Comparison of ENCODE assay signal across 35 cellular contexts in the genomic region with DNA sequence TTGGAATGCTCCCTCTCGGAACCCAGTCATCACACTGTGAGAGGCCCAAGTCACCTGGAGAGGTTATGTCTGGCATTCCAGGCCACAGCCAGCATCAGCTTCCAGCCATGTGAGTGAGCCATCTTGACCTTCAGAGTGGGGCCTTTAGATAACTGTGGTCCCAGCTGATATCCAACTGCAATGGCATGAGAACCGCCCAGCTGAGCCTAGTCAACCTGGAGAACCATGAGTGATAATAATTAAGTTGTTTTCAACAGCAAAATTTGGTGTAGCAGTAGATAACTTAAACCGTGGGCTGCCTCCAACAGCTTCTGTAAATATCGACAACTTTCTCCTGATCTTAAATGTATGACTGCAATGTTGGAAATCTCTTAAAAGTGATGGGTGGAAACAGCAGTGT. TPM values are rescaled to one million over a fixed set of nuclear protein-coding genes. Genes with fewer than 3 reads are reported as not detected.
"Had no signal": no experiment of that assay in that cellular context is flagged by ENCODE, and none has a peak within 500 bp of the region (broad histone marks: within the 10 kb centered on the region; RNA-seq: fewer than 3 reads in every experiment).

No MANE protein-coding gene starts in this region.

- H3K27me3 ChIP-seq: suprapubic skin, testis, tibial artery, transverse colon, upper lobe of right lung, uterus had no signal

- H3K4me2 ChIP-seq: smooth muscle cell had no signal

- H3K4me3 Mint-ChIP-seq: naive B cell; naive thymus-derived CD8-positive, alpha-beta T cell; natural killer cell treated with Interleukin-12 subunit alpha and Interleukin-12 subunit beta and Interleukin-15 and Interleukin-18, amount 100 ng/mL, for 72 hours; nephron progenitor cell; neural crest cell; stimulated activated memory B cell treated with anti-CD40 and anti-IgM and Interleukin-4, amounts not matched to agents 10 μg/mL and 1 μg/mL and 100 μg/mL, for 72 hours; stimulated activated naive CD8-positive, alpha-beta T cell treated with anti-CD3 and anti-CD28 coated beads, Interleukin-15, amount 100 ng/mL, for 72 hours; type B pancreatic cell had no signal

- H3K36me3 Mint-ChIP-seq: naive B cell; natural killer cell treated with Interleukin-12 subunit alpha and Interleukin-12 subunit beta and Interleukin-15 and Interleukin-18, amount 100 ng/mL, for 72 hours; type B pancreatic cell had no signal

- H3K9me3 Mint-ChIP-seq: naive B cell; naive thymus-derived CD8-positive, alpha-beta T cell; natural killer cell treated with Interleukin-12 subunit alpha and Interleukin-12 subunit beta and Interleukin-15 and Interleukin-18, amount 100 ng/mL, for 72 hours; stimulated activated naive CD8-positive, alpha-beta T cell treated with anti-CD3 and anti-CD28 coated beads, Interleukin-15, amount 100 ng/mL, for 72 hours; type B pancreatic cell had no signal

- H3K9me3 ChIP-seq: neutrophil, pancreas, prostate gland, spleen, suprapubic skin, testis, tibial artery, transverse colon, upper lobe of right lung, uterus had no signal

- H3K27me3 Mint-ChIP-seq: natural killer cell treated with Interleukin-12 subunit alpha and Interleukin-12 subunit beta and Interleukin-15 and Interleukin-18, amount 100 ng/mL, for 72 hours; stimulated activated naive CD8-positive, alpha-beta T cell treated with anti-CD3 and anti-CD28 coated beads, Interleukin-15, amount 100 ng/mL, for 72 hours; type B pancreatic cell had no signal

- ATAC-seq: naive thymus-derived CD8-positive, alpha-beta T cell; natural killer cell treated with Interleukin-12 subunit alpha and Interleukin-12 subunit beta and Interleukin-15 and Interleukin-18, amount 100 ng/mL, for 72 hours; pancreas; right cardiac atrium; sciatic nerve; stimulated activated memory B cell treated with anti-CD40 and anti-IgM and Interleukin-4, amounts not matched to agents 10 μg/mL and 1 μg/mL and 100 μg/mL, for 72 hours; stimulated activated naive CD8-positive, alpha-beta T cell treated with anti-CD3 and anti-CD28 coated beads, Interleukin-15, amount 100 ng/mL, for 72 hours; stimulated activated naive CD8-positive, alpha-beta T cell treated with anti-CD3 and anti-CD28 coated beads, Interleukin-15, Interleukin-2, amounts not matched to agents 100 U/mL and 50 U/mL, for 24 hours; upper lobe of right lung had no signal

- H3K4me3 ChIP-seq: pancreas, prostate gland, skin epidermis, smooth muscle cell, spleen, suprapubic skin, testis, tibial artery, transverse colon, upper lobe of right lung, uterus had no signal

- DNase-seq: naive B cell; naive thymus-derived CD8-positive, alpha-beta T cell; nephron progenitor cell; nucleus accumbens; pancreas; right cardiac atrium; spleen; stimulated activated CD4-positive, alpha-beta T cell treated with anti-CD3 and anti-CD28 coated beads, Interleukin-12 subunit alpha, Interleukin-12 subunit beta, amount 100 ng/mL, for 4 hours; stimulated activated CD4-positive, alpha-beta T cell treated with anti-CD3 and anti-CD28 coated beads, Interleukin-2, amount 100 ng/mL, for 24 hours; stimulated activated CD4-positive, alpha-beta T cell treated with anti-CD3 and anti-CD28 coated beads, Interleukin-2, amount 100 ng/mL, for 48 hours; stimulated activated CD4-positive, alpha-beta T cell treated with anti-CD3 and anti-CD28 coated beads, Interleukin-4, amount 100 ng/mL, for 24 hours; stimulated activated naive CD4-positive, alpha-beta T cell; stimulated activated naive CD8-positive, alpha-beta T cell treated with anti-CD3 and anti-CD28 coated beads, Interleukin-15, amount 100 ng/mL, for 72 hours; stimulated activated naive CD8-positive, alpha-beta T cell treated with anti-CD3 and anti-CD28 coated beads, Interleukin-15, Interleukin-2, amounts not matched to agents 100 U/mL and 50 U/mL, for 24 hours; substantia nigra; testis; transverse colon; upper lobe of right lung; uterus had no signal

- H3K4me1 Mint-ChIP-seq: neural crest cell; stimulated activated memory B cell treated with anti-CD40 and anti-IgM and Interleukin-4, amounts not matched to agents 10 μg/mL and 1 μg/mL and 100 μg/mL, for 72 hours; stimulated activated naive CD8-positive, alpha-beta T cell treated with anti-CD3 and anti-CD28 coated beads, Interleukin-15, amount 100 ng/mL, for 72 hours had no signal

- H3K27ac ChIP-seq: neutrophil, pancreas, prostate gland, skin epidermis, spleen, suprapubic skin, testis, tibial artery, transverse colon, upper lobe of right lung, uterus had no signal

- H3K36me3 ChIP-seq: neutrophil, pancreas, prostate gland, spleen, suprapubic skin, tibial artery, transverse colon, upper lobe of right lung, uterus had no signal

- H3K4me1 ChIP-seq: pancreas, prostate gland, spleen, suprapubic skin, testis, tibial artery, transverse colon, upper lobe of right lung, uterus had no signal

- H3K27ac Mint-ChIP-seq: naive B cell; naive thymus-derived CD8-positive, alpha-beta T cell; natural killer cell treated with Interleukin-12 subunit alpha and Interleukin-12 subunit beta and Interleukin-15 and Interleukin-18, amount 100 ng/mL, for 72 hours; nephron progenitor cell; stimulated activated memory B cell treated with anti-CD40 and anti-IgM and Interleukin-4, amounts not matched to agents 10 μg/mL and 1 μg/mL and 100 μg/mL, for 72 hours; stimulated activated naive CD8-positive, alpha-beta T cell treated with anti-CD3 and anti-CD28 coated beads, Interleukin-15, amount 100 ng/mL, for 72 hours; type B pancreatic cell had no signal

- FAIRE-seq: pancreas had no signal

RNA-seq across cellular contexts. Expression of a gene that starts 30.7 kb away (rescaled TPM):
- total RNA-seq: naive thymus-derived CD8-positive, alpha-beta T cell; natural killer cell treated with Interleukin-12 subunit alpha and Interleukin-12 subunit beta and Interleukin-15 and Interleukin-18, amount 100 ng/mL, for 72 hours; neural crest cell; omental fat pad; osteocyte; pancreas; posterior vena cava; prostate gland; renal cortical epithelial cell; right cardiac atrium; sciatic nerve; smooth muscle cell; spleen; suprapubic skin; testis; transverse colon; upper lobe of right lung; urinary bladder; uterus had no signal
- polyA plus RNA-seq: naive thymus-derived CD8-positive, alpha-beta T cell; pancreas; right cardiac atrium; smooth muscle cell; spleen; urinary bladder had no signal
